Comparison of ENCODE assay signal across 13 cellular contexts in genomic region chr11:11988862-11989261, GRCh38. TPM values are rescaled to one million over a fixed set of nuclear protein-coding genes. Genes with fewer than 3 reads are reported as not detected.
DNase-seq lines count a peak whose midpoint lies in the region; ATAC-seq, FAIRE-seq and TF ChIP-seq lines count a peak whose summit lies in the region.
"Had no signal": no experiment of that assay in that cellular context is flagged by ENCODE, and none has a peak within 500 bp of the region (broad histone marks: within the 10 kb centered on the region; RNA-seq: fewer than 3 reads in every experiment).

No MANE protein-coding gene starts in this region.

- DNase-seq in GM23248: no peak
- no peak for DNase-seq in fibroblast of lung (ENCODE audit: low read depth in 2 of 2)
- no peak for DNase-seq in progenitor cell of endocrine pancreas (ENCODE audit: low spot score, unreplicated experiment)
- DNase-seq in activated naive CD4-positive, alpha-beta T cell treated with anti-CD3 and anti-CD28 coated beads, Interleukin-2, amount 10 ng/mL, durations not matched to agents 7 days and 5 days: no peak
- no peak for DNase-seq in GM12891 (ENCODE audit: insufficient read length, low spot score)
- DNase-seq: activated CD4-positive, CD25-positive, alpha-beta regulatory T cell; CD8-positive, alpha-beta memory T cell; effector memory CD8-positive, alpha-beta T cell; hippocampal formation; midbrain had no signal

- H3K27ac ChIP-seq in GM23248 (peak overlapping the region; percentile 96), fibroblast of lung (ENCODE audit: insufficient read depth, low read length) (peak overlapping the region; percentile 57)

- H3K79me2 ChIP-seq in GM23248 (ENCODE audit: insufficient read depth) (no peaks in the 10 kb centered on the region), fibroblast of lung (ENCODE audit: control insufficient read depth, insufficient read depth, low read length) (peaks cover 13% of the 10 kb centered on the region)

- no peaks in the 10 kb centered on the region for H4K20me1 ChIP-seq in GM23248 (ENCODE audit: insufficient read depth)
- H4K20me1 ChIP-seq in fibroblast of lung (ENCODE audit: control insufficient read depth, extremely low read depth, insufficient read depth, low read length): no peaks in the 10 kb centered on the region

- H3K27me3 Mint-ChIP-seq in progenitor cell of endocrine pancreas: no peaks in the 10 kb centered on the region
- peaks cover 33% of the 10 kb centered on the region for H3K27me3 Mint-ChIP-seq in activated naive CD4-positive, alpha-beta T cell treated with anti-CD3 and anti-CD28 coated beads, Interleukin-2, amount 10 ng/mL, durations not matched to agents 7 days and 5 days

- no peaks in the 10 kb centered on the region for H3K9me3 Mint-ChIP-seq in progenitor cell of endocrine pancreas (ENCODE audit: low read depth)
- H3K9me3 Mint-ChIP-seq in activated naive CD4-positive, alpha-beta T cell treated with anti-CD3 and anti-CD28 coated beads, Interleukin-2, amount 10 ng/mL, durations not matched to agents 7 days and 5 days: no peaks in the 10 kb centered on the region
- H3K9me3 Mint-ChIP-seq: CD8-positive, alpha-beta memory T cell; effector memory CD8-positive, alpha-beta T cell had no signal

- peaks cover 28% of the 10 kb centered on the region for H3K4me1 Mint-ChIP-seq in progenitor cell of endocrine pancreas (ENCODE audit: low read depth)
- no peaks in the 10 kb centered on the region for H3K4me1 Mint-ChIP-seq in activated naive CD4-positive, alpha-beta T cell treated with anti-CD3 and anti-CD28 coated beads, Interleukin-2, amount 10 ng/mL, durations not matched to agents 7 days and 5 days

- H3K9me2 ChIP-seq in GM23248 (ENCODE audit: insufficient read depth): no peaks in the 10 kb centered on the region

- WGBS in GM23248 (ENCODE audit: low coverage in 1 of 2, low lambda C conversion rate in 2 of 2, missing lambda C conversion rate in 2 of 2), 2 experiments: 98 to 100% methylated on average over 3 of the region's 3 CpGs

- H3K9ac ChIP-seq in GM23248 (peak overlapping the region; percentile 72), fibroblast of lung (ENCODE audit: insufficient read depth, low read length) (no peak overlapping the region)

- H3K36me3 ChIP-seq in GM23248 (ENCODE audit: low read depth): no peaks in the 10 kb centered on the region
- peaks cover 4% of the 10 kb centered on the region for H3K36me3 ChIP-seq in fibroblast of lung (ENCODE audit: control insufficient read depth, insufficient read depth, low read length)
- H3K36me3 ChIP-seq: adrenal gland had no signal

- no peak overlapping the region for H3K4me3 Mint-ChIP-seq in progenitor cell of endocrine pancreas (ENCODE audit: low read depth)
- H3K4me3 Mint-ChIP-seq in activated naive CD4-positive, alpha-beta T cell treated with anti-CD3 and anti-CD28 coated beads, Interleukin-2, amount 10 ng/mL, durations not matched to agents 7 days and 5 days: no peak overlapping the region
- H3K4me3 Mint-ChIP-seq: effector memory CD8-positive, alpha-beta T cell had no signal

- peaks cover 9% of the 10 kb centered on the region for H3K36me3 Mint-ChIP-seq in progenitor cell of endocrine pancreas (ENCODE audit: insufficient read depth)
- no peaks in the 10 kb centered on the region for H3K36me3 Mint-ChIP-seq in activated naive CD4-positive, alpha-beta T cell treated with anti-CD3 and anti-CD28 coated beads, Interleukin-2, amount 10 ng/mL, durations not matched to agents 7 days and 5 days

- no peak overlapping the region for H3K4me2 ChIP-seq in GM23248 (ENCODE audit: unreplicated experiment)
- peak overlapping the region; percentile 51 for H3K4me2 ChIP-seq in fibroblast of lung (ENCODE audit: extremely low read depth, insufficient read depth, low read length)

- TF ChIP-seq POLR2A in GM12891 (IDR thresholded peaks at IDR 0.05; ENCODE audit: low read depth, low read length): no peak

- H3K4me1 ChIP-seq in GM23248 (ENCODE audit: insufficient read depth) (peaks cover 87% of the 10 kb centered on the region), fibroblast of lung (ENCODE audit: control insufficient read depth, extremely low read depth, insufficient read depth, low read length) (peaks cover 55% of the 10 kb centered on the region)

- H3K27me3 ChIP-seq in GM23248 (replicated peaks; ENCODE audit: insufficient read depth): no peaks in the 10 kb centered on the region
- H3K27me3 ChIP-seq in fibroblast of lung (ENCODE audit: control insufficient read depth, insufficient read depth, low read length): no peaks in the 10 kb centered on the region
- H3K27me3 ChIP-seq: adrenal gland had no signal

- no peak overlapping the region for H3K27ac Mint-ChIP-seq in progenitor cell of endocrine pancreas
- H3K27ac Mint-ChIP-seq in activated naive CD4-positive, alpha-beta T cell treated with anti-CD3 and anti-CD28 coated beads, Interleukin-2, amount 10 ng/mL, durations not matched to agents 7 days and 5 days: no peak overlapping the region

- H3K9me3 ChIP-seq in GM23248 (ENCODE audit: low read depth): no peaks in the 10 kb centered on the region
- no peaks in the 10 kb centered on the region for H3K9me3 ChIP-seq in fibroblast of lung (ENCODE audit: control insufficient read depth, insufficient read depth, low read depth, low read length)
- H3K9me3 ChIP-seq: adrenal gland had no signal

- H2AFZ ChIP-seq in GM23248: no peak overlapping the region
- H2AFZ ChIP-seq in fibroblast of lung (ENCODE audit: low read length): no peak overlapping the region

- CTCF ChIA-PET in activated naive CD4-positive, alpha-beta T cell treated with anti-CD3 and anti-CD28 coated beads, Interleukin-2, amount 10 ng/mL, durations not matched to agents 7 days and 5 days (lab: Charles Lee): no interaction called here

- H3K4me3 ChIP-seq in GM23248: no peak overlapping the region
- no peak overlapping the region for H3K4me3 ChIP-seq in WI38 (ENCODE audit: low read depth, low read length)
- H3K4me3 ChIP-seq in fibroblast of lung (replicated peaks in 1 of 4; ENCODE audit: control extremely low read depth in 1 of 4, insufficient read depth in 1 of 4, low read depth in 3 of 4, low read length in 4 of 4): no peak overlapping the region
- H3K4me3 ChIP-seq: adrenal gland had no signal

- TF ChIP-seq CTCF in WI38 (IDR thresholded peaks at IDR 0.05; ENCODE audit: low read depth, low read length) (peak; percentile 10; the same call in 1 of the 2 replicates), fibroblast of lung (conservative IDR thresholded peaks at IDR 0.05 in 1 of 2, IDR thresholded peaks at IDR 0.05 in 1 of 2; ENCODE audit: low read depth in 1 of 2, low read length in 2 of 2) (peak in 1 of 2 donors; percentile 6), progenitor cell of endocrine pancreas (IDR thresholded peaks at IDR 0.05; ENCODE audit: unreplicated experiment) (peak; percentile 33)

- no peak for FAIRE-seq in GM12891 (lab: Jason Lieb, UNC)

- in situ Hi-C loops in GM23248 (cut with MboI): no loop called here

- peaks cover 81% of the 10 kb centered on the region for H3F3A ChIP-seq in GM23248 (ENCODE audit: insufficient read depth)

- no peak for ATAC-seq in HG02798 (IDR thresholded peaks at IDR 0.05; ENCODE audit: poor library complexity, unreplicated experiment)
- ATAC-seq: effector memory CD8-positive, alpha-beta T cell had no signal

TF ChIP-seq in GM12891, 5 proteins besides CTCF, POLR2A, EP300 and RAD21:
- TF ChIP-seq PAX5 (IDR thresholded peaks at IDR 0.05; ENCODE audit: insufficient read depth, low read length, severe bottlenecking): no peak
- TF ChIP-seq TAF1 (IDR thresholded peaks at IDR 0.05; ENCODE audit: low read depth, low read length): no peak
- TF ChIP-seq POLR2AphosphoS5 (IDR thresholded peaks at IDR 0.05; ENCODE audit: low read depth, low read length): no peak
- TF ChIP-seq POU2F2 (IDR thresholded peaks at IDR 0.05; ENCODE audit: low read depth, low read length): no peak
- no peak for TF ChIP-seq SPI1 (IDR thresholded peaks at IDR 0.05; ENCODE audit: low read depth, low read length)

RNA-seq across cellular contexts. Expression of gene DKK3, which starts 19.6 kb away (rescaled TPM):
- total RNA-seq in GM23248 (2014; rRNA removed; shearing (Covaris generic)): 189 and 225 TPM in 2 replicates
- polyA plus RNA-seq in GM23248 (2016; fragmentation: Nextera tagmentation; extraction: Ambion mirVana) (237 and 239 TPM in 2 replicates), fibroblast of lung (1,283 and 1,566 TPM in 2 replicates)
- total RNA-seq in fibroblast of lung (387 and 1,064 TPM in 2 replicates), progenitor cell of endocrine pancreas (66.3 and 75.2 TPM in 2 replicates)
- polyA plus RNA-seq in fibroblast of lung (2012): 748 and 845 TPM in 2 replicates
- 440 and 622 TPM in 2 replicates for polyA minus RNA-seq in fibroblast of lung (ENCODE audit: low replicate concordance)
- 0.23 TPM for polyA plus RNA-seq in GM12891 (2012; ENCODE audit: low read depth, missing spikeins)
